ENCODE assay signal across 8 cellular contexts in the genomic region with DNA sequence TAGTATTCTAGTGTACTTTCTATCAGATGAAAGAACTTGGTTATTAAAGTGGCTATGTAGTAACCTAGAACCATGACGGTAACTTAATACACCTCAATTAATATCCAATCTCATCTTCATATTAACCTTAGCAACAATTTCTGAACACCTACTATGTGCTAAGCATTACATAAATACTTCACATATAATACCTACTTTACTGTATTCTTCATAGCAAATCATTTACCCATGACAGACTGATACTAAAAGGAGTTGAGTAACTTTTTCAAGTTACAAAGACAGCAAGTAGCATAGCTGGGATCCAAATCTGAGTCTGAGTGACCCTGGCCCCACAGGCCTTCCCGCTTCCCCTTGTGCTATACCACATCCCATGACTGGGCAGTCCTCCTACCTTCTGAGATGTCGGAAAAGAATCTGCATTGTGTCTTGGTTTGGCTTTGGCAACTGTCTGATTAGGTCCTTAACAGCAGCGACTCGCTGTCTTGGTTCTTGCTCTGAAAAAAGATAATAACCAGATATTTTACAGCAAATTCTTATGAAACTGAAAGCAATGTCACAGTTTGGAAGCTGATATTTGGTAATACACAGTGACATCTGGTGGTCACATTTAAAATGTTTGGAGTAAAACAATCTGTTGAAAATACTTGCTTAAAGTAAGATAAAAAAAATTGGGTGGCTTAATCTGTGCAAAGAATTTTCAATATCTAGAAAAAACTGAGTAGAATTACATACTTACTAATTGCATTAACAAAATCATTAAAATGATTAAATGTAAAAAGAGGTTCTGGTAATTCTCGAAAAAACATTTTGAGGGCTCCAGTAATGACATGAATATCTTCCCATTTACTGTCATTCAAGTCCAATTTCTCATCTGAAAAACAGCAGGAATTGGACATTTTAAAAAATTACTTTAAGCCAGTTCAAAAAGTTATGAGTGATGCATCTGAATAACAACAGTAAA.
A peak's percentile ranks its signal among the peaks of the same experiment; 100 is the strongest.
DNase-seq lines count a peak whose midpoint lies in the region; ATAC-seq and TF ChIP-seq lines count a peak whose summit lies in the region.

No MANE protein-coding gene starts in this region.

- peak overlapping the region; percentile 79 for H3K4me2 ChIP-seq in fibroblast of lung (ENCODE audit: extremely low read depth, insufficient read depth, low read length)

- H3K4me1 Mint-ChIP-seq in activated CD4-positive, alpha-beta memory T cell treated with anti-CD3 and anti-CD28 coated beads for 36 hours (ENCODE audit: low read depth): peaks cover 6% of the 10 kb centered on the region
- H3K4me1 Mint-ChIP-seq in natural killer cell: peaks cover 7 to 10% of the 10 kb centered on the region in 2 donors

- H3K9ac ChIP-seq in fibroblast of lung (ENCODE audit: insufficient read depth, low read length): peak overlapping the region; percentile 55

- intact Hi-C loops in activated CD4-positive, alpha-beta memory T cell treated with anti-CD3 and anti-CD28 coated beads for 36 hours (cut with micrococcal nuclease): loop anchor here (1.0 to 10.0 kb wide), 7 partner anchors 63 to 1082 kb away; no protein-coding TSS in a partner anchor
- intact Hi-C loops in natural killer cell (cut with micrococcal nuclease): loop anchor here (1.0 to 5.0 kb wide), 4 partner anchors 726 to 1081 kb away; partner anchors contain the start of gene ZNF438

- peaks cover 2% of the 10 kb centered on the region for H3K36me3 Mint-ChIP-seq in activated CD4-positive, alpha-beta memory T cell treated with anti-CD3 and anti-CD28 coated beads for 36 hours
- H3K36me3 Mint-ChIP-seq in natural killer cell: peaks cover 7% of the 10 kb centered on the region

- no peaks in the 10 kb centered on the region for H3K27me3 ChIP-seq in fibroblast of lung (ENCODE audit: control insufficient read depth, insufficient read depth, low read length)

- H3K27ac ChIP-seq in fibroblast of lung (ENCODE audit: insufficient read depth, low read length): peak overlapping the region; percentile 82

- no peaks in the 10 kb centered on the region for H4K20me1 ChIP-seq in fibroblast of lung (ENCODE audit: control insufficient read depth, extremely low read depth, insufficient read depth, low read length)

- no peaks in the 10 kb centered on the region for H3K27me3 Mint-ChIP-seq in activated CD4-positive, alpha-beta memory T cell treated with anti-CD3 and anti-CD28 coated beads for 36 hours
- H3K27me3 Mint-ChIP-seq in natural killer cell (ENCODE audit: low read depth in 2 of 2): no peaks in the 10 kb centered on the region

- H3K27ac Mint-ChIP-seq in activated CD4-positive, alpha-beta memory T cell treated with anti-CD3 and anti-CD28 coated beads for 36 hours: peak overlapping the region; percentile 63
- peak overlapping the region; percentile 72 to 86 for H3K27ac Mint-ChIP-seq in natural killer cell

- ATAC-seq in GM18873 (IDR thresholded peaks at IDR 0.05; ENCODE audit: low FRiP score, unreplicated experiment) (peak; percentile 55), natural killer cell (peak; percentile 68 to 86 (median 70)), GM19467 (IDR thresholded peaks at IDR 0.05; ENCODE audit: unreplicated experiment) (no peak)

- POLR2A ChIA-PET in activated CD4-positive, alpha-beta memory T cell treated with anti-CD3 and anti-CD28 coated beads for 36 hours (lab: Charles Lee): no interaction called here

- H2AFZ ChIP-seq in fibroblast of lung (ENCODE audit: low read length): peak overlapping the region; percentile 71

- CTCF ChIA-PET in activated CD4-positive, alpha-beta memory T cell treated with anti-CD3 and anti-CD28 coated beads for 36 hours (lab: Charles Lee): interaction anchor here (0.6 to 4.4 kb wide), 19 partner anchors 9 to 1121 kb away, joined by 3 to 27 read pairs (median 3); no protein-coding TSS in a partner anchor

- in situ Hi-C loops in Caki2 (cut with HindIII; ENCODE audit: low pct_unique_long_range_greater_than_20kb, low sequenced_read_pairs): no loop called here

- H3K4me1 ChIP-seq in fibroblast of lung (ENCODE audit: control insufficient read depth, extremely low read depth, insufficient read depth, low read length): no peaks in the 10 kb centered on the region

- peak; percentile 54 for DNase-seq in Caki2 (ENCODE audit: low read depth)
- peak; percentile 42 for DNase-seq in M059J (ENCODE audit: low read depth)
- peak; percentile 29 for DNase-seq in activated CD4-positive, alpha-beta memory T cell treated with anti-CD3 and anti-CD28 coated beads for 36 hours
- peak; percentile 70 to 89 for DNase-seq in fibroblast of lung (ENCODE audit: low read depth in 2 of 2)
- no peak for DNase-seq in natural killer cell
- DNase-seq in activated gamma-delta T cell treated with Interleukin-2 at 50 U/mL for 16 hours: no peak

- H3K79me2 ChIP-seq in fibroblast of lung (ENCODE audit: control insufficient read depth, insufficient read depth, low read length): peaks cover 5% of the 10 kb centered on the region

- no peaks in the 10 kb centered on the region for H3K9me3 ChIP-seq in fibroblast of lung (ENCODE audit: control insufficient read depth, insufficient read depth, low read depth, low read length)

- no peaks in the 10 kb centered on the region for H3K36me3 ChIP-seq in fibroblast of lung (ENCODE audit: control insufficient read depth, insufficient read depth, low read length)

- H3K4me3 ChIP-seq in fibroblast of lung (replicated peaks in 1 of 4; ENCODE audit: control extremely low read depth in 1 of 4, insufficient read depth in 1 of 4, low read depth in 3 of 4, low read length in 4 of 4): peak overlapping the region; percentile 26 to 76 (median 60)

- TF ChIP-seq CTCF in fibroblast of lung (conservative IDR thresholded peaks at IDR 0.05 in 1 of 2, IDR thresholded peaks at IDR 0.05 in 1 of 2; ENCODE audit: low read depth in 1 of 2, low read length in 2 of 2): peak in 1 of 2 donors; percentile 28
- peak; percentile 73 for TF ChIP-seq CTCF in natural killer cell (IDR thresholded peaks at IDR 0.05)

- H3K9me3 Mint-ChIP-seq in activated CD4-positive, alpha-beta memory T cell treated with anti-CD3 and anti-CD28 coated beads for 36 hours: no peaks in the 10 kb centered on the region
- H3K9me3 Mint-ChIP-seq in natural killer cell: no peaks in the 10 kb centered on the region

- peak overlapping the region; percentile 48 for H3K4me3 Mint-ChIP-seq in activated CD4-positive, alpha-beta memory T cell treated with anti-CD3 and anti-CD28 coated beads for 36 hours
- H3K4me3 Mint-ChIP-seq in natural killer cell: peak overlapping the region; percentile 62

Comparison
In these comparisons a context has a peak if more than half of its experiments do, and no peak if none do; other contexts are left out.
1. DNase-seq: peak in Caki2 (single experiment), M059J (single experiment), activated CD4-positive, alpha-beta memory T cell treated with anti-CD3 and anti-CD28 coated beads for 36 hours (single experiment) and fibroblast of lung (2 of 2); none in natural killer cell (single experiment) and activated gamma-delta T cell treated with Interleukin-2 at 50 U/mL for 16 hours (single experiment).